Comparison of ENCODE assay signal across 9 cellular contexts in genomic region chr6:160013987-160014868, GRCh38. TPM values are rescaled to one million over a fixed set of nuclear protein-coding genes. Genes with fewer than 3 reads are reported as not detected.
A peak's percentile ranks its signal among the peaks of the same experiment; 100 is the strongest.
DNase-seq lines count a peak whose midpoint lies in the region; ATAC-seq and TF ChIP-seq lines count a peak whose summit lies in the region.
"Had no signal": no experiment of that assay in that cellular context is flagged by ENCODE, and none has a peak within 500 bp of the region (broad histone marks: within the 10 kb centered on the region; RNA-seq: fewer than 3 reads in every experiment).

No MANE protein-coding gene starts in this region.

- H3K36me3 ChIP-seq in lower lobe of right lung: peaks cover 48% of the 10 kb centered on the region
- H3K36me3 ChIP-seq: ovary had no signal

- no peak overlapping the region for H3K27ac ChIP-seq in lower lobe of right lung
- H3K27ac ChIP-seq: ovary had no signal

- ATAC-seq in HG03097 (IDR thresholded peaks at IDR 0.05; ENCODE audit: low FRiP score, unreplicated experiment): peak; percentile 54
- peak; percentile 94 to 96 for ATAC-seq in lower lobe of right lung
- ATAC-seq in HG02678 (IDR thresholded peaks at IDR 0.05; ENCODE audit: unreplicated experiment): no peak

- H3K27ac Mint-ChIP-seq in activated CD4-positive, alpha-beta memory T cell treated with anti-CD3 and anti-CD28 coated beads, Interleukin-2, amount 10 ng/mL, durations not matched to agents 7 days and 5 days: peak overlapping the region; percentile 91

- H3K9me3 Mint-ChIP-seq in activated CD4-positive, alpha-beta memory T cell treated with anti-CD3 and anti-CD28 coated beads, Interleukin-2, amount 10 ng/mL, durations not matched to agents 7 days and 5 days: peaks cover 2% of the 10 kb centered on the region

- intact Hi-C loops in lower lobe of right lung (cut with DNase I): no loop called here

- peaks cover 11% of the 10 kb centered on the region for H3K4me1 ChIP-seq in lower lobe of right lung

- POLR2A ChIA-PET in activated CD4-positive, alpha-beta memory T cell treated with anti-CD3 and anti-CD28 coated beads, Interleukin-2, amount 10 ng/mL, durations not matched to agents 7 days and 5 days (lab: Charles Lee): interaction anchor here (0.9 to 4.9 kb wide), 8 partner anchors 13 to 82 kb away, joined by 3 to 49 read pairs (median 6); partner anchors contain the start of gene IGF2R

- DNase-seq in DMS153 (lab: John Stamatoyannopoulos, UW) (peak; percentile 30), lower lobe of right lung (no peak), cortex of kidney (lab: John Stamatoyannopoulos, UW) (no peak), cerebellar nuclear complex (lab: John Stamatoyannopoulos, UW) (no peak)
- DNase-seq in activated CD4-positive, alpha-beta memory T cell treated with anti-CD3 and anti-CD28 coated beads, Interleukin-2, amount 10 ng/mL, durations not matched to agents 7 days and 5 days: peak; percentile 39
- DNase-seq: kidney, ovary had no signal

- no peaks in the 10 kb centered on the region for H3K27me3 Mint-ChIP-seq in activated CD4-positive, alpha-beta memory T cell treated with anti-CD3 and anti-CD28 coated beads, Interleukin-2, amount 10 ng/mL, durations not matched to agents 7 days and 5 days

- no peak for TF ChIP-seq CTCF in lower lobe of right lung (IDR thresholded peaks at IDR 0.05)

- peaks cover 81% of the 10 kb centered on the region for H3K36me3 Mint-ChIP-seq in activated CD4-positive, alpha-beta memory T cell treated with anti-CD3 and anti-CD28 coated beads, Interleukin-2, amount 10 ng/mL, durations not matched to agents 7 days and 5 days (ENCODE audit: low read depth)

- H3K9me3 ChIP-seq in lower lobe of right lung: no peaks in the 10 kb centered on the region
- H3K9me3 ChIP-seq: ovary had no signal

- H3K4me3 Mint-ChIP-seq in activated CD4-positive, alpha-beta memory T cell treated with anti-CD3 and anti-CD28 coated beads, Interleukin-2, amount 10 ng/mL, durations not matched to agents 7 days and 5 days: peak overlapping the region; percentile 3

- no peaks in the 10 kb centered on the region for H3K27me3 ChIP-seq in lower lobe of right lung (ENCODE audit: low read depth)
- H3K27me3 ChIP-seq: ovary had no signal

- CTCF ChIA-PET in activated CD4-positive, alpha-beta memory T cell treated with anti-CD3 and anti-CD28 coated beads, Interleukin-2, amount 10 ng/mL, durations not matched to agents 7 days and 5 days (lab: Charles Lee): interaction anchor here (0.6 to 2.9 kb wide), 2 partner anchors 32 to 72 kb away, joined by 3 to 14 read pairs; no protein-coding TSS in a partner anchor

- H3K4me1 Mint-ChIP-seq in activated CD4-positive, alpha-beta memory T cell treated with anti-CD3 and anti-CD28 coated beads, Interleukin-2, amount 10 ng/mL, durations not matched to agents 7 days and 5 days: peaks cover 57% of the 10 kb centered on the region

- H3K4me3 ChIP-seq in lower lobe of right lung: no peak overlapping the region
- H3K4me3 ChIP-seq: ovary had no signal

RNA-seq across cellular contexts. Expression of gene IGF2R, which starts 45.3 kb away (rescaled TPM):
- 10 to 100 TPM; 66.9 to 70.9 TPM for total RNA-seq in activated CD4-positive, alpha-beta memory T cell treated with anti-CD3 and anti-CD28 coated beads, Interleukin-2, amount 10 ng/mL, durations not matched to agents 7 days and 5 days
- total RNA-seq in lower lobe of right lung: 156 TPM

Comparison
In these comparisons a context has a peak if more than half of its experiments do, and no peak if none do; other contexts are left out.
1. DNase-seq: peak in DMS153 (single experiment) and activated CD4-positive, alpha-beta memory T cell treated with anti-CD3 and anti-CD28 coated beads, Interleukin-2, amount 10 ng/mL, durations not matched to agents 7 days and 5 days (single experiment); none in lower lobe of right lung (single experiment), cortex of kidney (single experiment) and cerebellar nuclear complex (0 of 2).